ENCODE assay signal across 1 cellular context in genomic region chr1:30975217-30975616, GRCh38.
TF ChIP-seq lines count a peak whose summit lies in the region.

No MANE protein-coding gene starts in this region.

TF ChIP-seq in HepG2, 621 proteins besides CTCF, POLR2A, EP300 and RAD21 (continued from another document and continues in another):
- TF ChIP-seq ZNF639 (CRISPR knock-in tag; conservative IDR thresholded peaks at IDR 0.05) = no peak
- no peak for TF ChIP-seq ZNF230 (CRISPR knock-in tag; IDR thresholded peaks at IDR 0.05)
- TF ChIP-seq SAP130 (CRISPR knock-in tag; IDR thresholded peaks at IDR 0.05; ENCODE audit: low read depth) = peak; percentile 35; the same call in 1 of the 2 replicates
- TF ChIP-seq REL (CRISPR knock-in tag; conservative IDR thresholded peaks at IDR 0.05) = no peak
- no peak for TF ChIP-seq ZNF557 (CRISPR knock-in tag; IDR thresholded peaks at IDR 0.05)
- peak; percentile 52; the same call in 1 of the 2 replicates for TF ChIP-seq TBX3 (IDR thresholded peaks at IDR 0.05; ENCODE audit: borderline replicate concordance)
- peak; percentile 70; the same call in 1 of the 2 replicates for TF ChIP-seq ZNF3 (CRISPR knock-in tag; IDR thresholded peaks at IDR 0.05)
- TF ChIP-seq FOXP4 (CRISPR knock-in tag; IDR thresholded peaks at IDR 0.05) = peak; percentile 74
- peak; percentile 80 for TF ChIP-seq ZMYM3 (CRISPR knock-in tag; IDR thresholded peaks at IDR 0.05)
- no peak for TF ChIP-seq ZNF10 (CRISPR knock-in tag; IDR thresholded peaks at IDR 0.05; ENCODE audit: borderline replicate concordance, low read depth)
- TF ChIP-seq GATAD2A (CRISPR knock-in tag; IDR thresholded peaks at IDR 0.05) = 0 out of 2 replicates have a peak, but pooled peaks have one; percentile 54
- no peak for TF ChIP-seq ZFP82 (CRISPR knock-in tag; IDR thresholded peaks at IDR 0.05; ENCODE audit: borderline replicate concordance)
- TF ChIP-seq ZNF362 (CRISPR knock-in tag; IDR thresholded peaks at IDR 0.05; ENCODE audit: borderline replicate concordance) = peak; percentile 68; the same call in 1 of the 2 replicates
- peak; percentile 93; the same call in 1 of the 2 replicates for TF ChIP-seq KDM1A (CRISPR knock-in tag; IDR thresholded peaks at IDR 0.05)
- TF ChIP-seq NCOA5 (CRISPR knock-in tag; IDR thresholded peaks at IDR 0.05) = no peak
- TF ChIP-seq HDAC6 (IDR thresholded peaks at IDR 0.05; ENCODE audit: low read depth, low read length) = no peak
- peak; percentile 41; the same call in 1 of the 2 replicates for TF ChIP-seq TBX2 (CRISPR knock-in tag; IDR thresholded peaks at IDR 0.05; ENCODE audit: borderline replicate concordance)
- no peak for TF ChIP-seq ZNF354B (CRISPR knock-in tag; IDR thresholded peaks at IDR 0.05)
- TF ChIP-seq HOXA7 (CRISPR knock-in tag; IDR thresholded peaks at IDR 0.05) = no peak
- no peak for TF ChIP-seq MXI1 (IDR thresholded peaks at IDR 0.05; ENCODE audit: borderline replicate concordance, low read depth, low read length)
- no peak for TF ChIP-seq ZNF670 (CRISPR knock-in tag; IDR thresholded peaks at IDR 0.05; ENCODE audit: borderline replicate concordance)
- TF ChIP-seq NFE2L1 (CRISPR knock-in tag; IDR thresholded peaks at IDR 0.05; ENCODE audit: borderline replicate concordance) = no peak
- TF ChIP-seq ARID5B (CRISPR knock-in tag; IDR thresholded peaks at IDR 0.05) = peak; percentile 58; the same call in 1 of the 2 replicates
- no peak for TF ChIP-seq ZFP36L1 (CRISPR knock-in tag; IDR thresholded peaks at IDR 0.05)
- no peak for TF ChIP-seq ZBTB8A (CRISPR knock-in tag; IDR thresholded peaks at IDR 0.05; ENCODE audit: borderline replicate concordance, low read depth)
- TF ChIP-seq MAFK (conservative IDR thresholded peaks at IDR 0.05 in 1 of 2, IDR thresholded peaks at IDR 0.05 in 1 of 2; ENCODE audit: low read length in 2 of 2) = no peak
- TF ChIP-seq ATF2 (CRISPR knock-in tag; IDR thresholded peaks at IDR 0.05) = 0 out of 2 replicates have a peak, but pooled peaks have one; percentile 30
- no peak for TF ChIP-seq SOX13 (IDR thresholded peaks at IDR 0.05)
- TF ChIP-seq SOX13 (CRISPR knock-in tag; conservative IDR thresholded peaks at IDR 0.05 in 1 of 2, IDR thresholded peaks at IDR 0.05 in 1 of 2) = peak in 1 of 2 experiments; percentile 35; a peak in 1 of 4 replicates
- TF ChIP-seq ZSCAN30 (CRISPR knock-in tag; IDR thresholded peaks at IDR 0.05) = no peak
- TF ChIP-seq CENPT (CRISPR knock-in tag; IDR thresholded peaks at IDR 0.05; ENCODE audit: low read depth) = no peak
- TF ChIP-seq TRAFD1 (CRISPR knock-in tag; IDR thresholded peaks at IDR 0.05; ENCODE audit: borderline replicate concordance) = no peak
- TF ChIP-seq SNAPC4 (CRISPR knock-in tag; IDR thresholded peaks at IDR 0.05) = no peak
- no peak for TF ChIP-seq JUND (CRISPR knock-in tag; IDR thresholded peaks at IDR 0.05)
- TF ChIP-seq STAT6 (CRISPR knock-in tag; IDR thresholded peaks at IDR 0.05; ENCODE audit: borderline replicate concordance) = no peak
- TF ChIP-seq IKZF4 (CRISPR knock-in tag; IDR thresholded peaks at IDR 0.05; ENCODE audit: borderline replicate concordance, low read depth, not compliant biosample characterization) = no peak
- TF ChIP-seq ELF3 (CRISPR knock-in tag; IDR thresholded peaks at IDR 0.05) = 0 out of 2 replicates have a peak, but pooled peaks have one; percentile 19
- TF ChIP-seq POGZ (CRISPR knock-in tag; IDR thresholded peaks at IDR 0.05) = peak; percentile 80
